ENCODE assay signal across 9 cellular contexts in genomic region chr5:131488463-131488862, GRCh38.
A peak's percentile ranks its signal among the peaks of the same experiment; 100 is the strongest.
DNase-seq lines count a peak whose midpoint lies in the region; ATAC-seq and TF ChIP-seq lines count a peak whose summit lies in the region.
"Had no signal": no experiment of that assay in that cellular context is flagged by ENCODE, and none has a peak within 500 bp of the region (broad histone marks: within the 10 kb centered on the region; RNA-seq: fewer than 3 reads in every experiment).

No MANE protein-coding gene starts in this region.

- peaks cover 45% of the 10 kb centered on the region for H3K36me3 ChIP-seq in effector memory CD4-positive, alpha-beta T cell (ENCODE audit: control insufficient read depth, insufficient read depth, low read length)

- in situ Hi-C loops in GM13976 (cut with MboI; ENCODE audit: low sequenced_read_pairs, unreplicated experiment): no loop called here

- peaks cover 2% of the 10 kb centered on the region for H3K4me1 ChIP-seq in effector memory CD4-positive, alpha-beta T cell (ENCODE audit: control insufficient read depth, insufficient read depth, low read length, poor library complexity, severe bottlenecking)

- DNase-seq in GM13976 (ENCODE audit: low spot score) (peak; percentile 61), fibroblast of pulmonary artery (ENCODE audit: low read depth) (peak; percentile 39), NCI-H128 (lab: John Stamatoyannopoulos, UW; ENCODE audit: unreplicated experiment) (no peak), SHP77 (lab: John Stamatoyannopoulos, UW) (no peak)
- no peak for DNase-seq in effector memory CD4-positive, alpha-beta T cell
- no peak for DNase-seq in stimulated activated CD4-positive, alpha-beta T cell treated with anti-CD3 and anti-CD28 coated beads, Interleukin-4, amount 100 ng/mL, for 1 hour
- DNase-seq: heart right ventricle had no signal

- no peaks in the 10 kb centered on the region for H3K27me3 ChIP-seq in effector memory CD4-positive, alpha-beta T cell (replicated peaks; ENCODE audit: control insufficient read depth, insufficient read depth, low read length, poor library complexity, severe bottlenecking)
- H3K27me3 ChIP-seq: heart right ventricle had no signal

- peak; percentile 87 for ATAC-seq in GM21526 (IDR thresholded peaks at IDR 0.05; ENCODE audit: low FRiP score, unreplicated experiment)
- peak; percentile 57 for ATAC-seq in HG03575 (IDR thresholded peaks at IDR 0.05; ENCODE audit: extremely low read depth, insufficient number of reproducible peaks, low FRiP score, unreplicated experiment)

- no peak overlapping the region for H3K27ac ChIP-seq in effector memory CD4-positive, alpha-beta T cell (ENCODE audit: insufficient read depth, low read length, poor library complexity, severe bottlenecking)

- no peaks in the 10 kb centered on the region for H3K9me3 ChIP-seq in effector memory CD4-positive, alpha-beta T cell (ENCODE audit: control insufficient read depth, low read length)

- TF ChIP-seq CTCF in GM13976 (IDR thresholded peaks at IDR 0.05; ENCODE audit: borderline replicate concordance, control extremely low read depth, extremely low read depth, insufficient read depth, missing control alignments) (no peak), fibroblast of pulmonary artery (IDR thresholded peaks at IDR 0.05; ENCODE audit: low read length, missing control alignments) (no peak)

- H3K4me3 ChIP-seq in fibroblast of pulmonary artery (replicated peaks; ENCODE audit: low read depth, low read length): no peak overlapping the region
- no peak overlapping the region for H3K4me3 ChIP-seq in effector memory CD4-positive, alpha-beta T cell (ENCODE audit: insufficient read depth, low read depth, low read length, poor library complexity, severe bottlenecking)
- H3K4me3 ChIP-seq: heart right ventricle had no signal

Comparison
In these comparisons a context has a peak if more than half of its experiments do, and no peak if none do; other contexts are left out.
1. DNase-seq: peak in GM13976 (single experiment) and fibroblast of pulmonary artery (single experiment); none in NCI-H128 (single experiment), effector memory CD4-positive, alpha-beta T cell (0 of 3), stimulated activated CD4-positive, alpha-beta T cell treated with anti-CD3 and anti-CD28 coated beads, Interleukin-4, amount 100 ng/mL, for 1 hour (single experiment) and SHP77 (0 of 2).